11 cellular contexts compared by ENCODE assay signal in genomic region chr16:28826141-28826540, GRCh38. TPM values are rescaled to one million over a fixed set of nuclear protein-coding genes. Genes with fewer than 3 reads are reported as not detected.
DNase-seq lines count a peak whose midpoint lies in the region; ATAC-seq, FAIRE-seq and TF ChIP-seq lines count a peak whose summit lies in the region.
"Had no signal": no experiment of that assay in that cellular context is flagged by ENCODE, and none has a peak within 500 bp of the region (broad histone marks: within the 10 kb centered on the region; RNA-seq: fewer than 3 reads in every experiment).

No MANE protein-coding gene starts in this region.

- 81% methylated on average over 6 of the region's 6 CpGs for WGBS in HepG2 (ENCODE audit: low lambda C conversion rate)
- 40% methylated on average over 6 of the region's 6 CpGs for WGBS in right lobe of liver (ENCODE audit: insufficient coverage, low coverage, low lambda C conversion rate, missing lambda C conversion rate)
- WGBS in tibial nerve, 2 donors = 64 to 67% methylated on average over 6 of the region's 6 CpGs

- no peak for FAIRE-seq in HepG2 (lab: Jason Lieb, UNC)

- TF ChIP-seq CTCF in HepG2 (CRISPR knock-in tag; IDR thresholded peaks at IDR 0.05) = peak; percentile 31
- TF ChIP-seq CTCF in right lobe of liver (IDR thresholded peaks at IDR 0.05) = no peak
- TF ChIP-seq CTCF in foreskin keratinocyte (conservative IDR thresholded peaks at IDR 0.05) = peak; percentile 18
- TF ChIP-seq CTCF in tibial nerve (IDR thresholded peaks at IDR 0.05) = no peak

- no peak for TF ChIP-seq EP300 in HepG2 (IDR thresholded peaks at IDR 0.05; ENCODE audit: low read depth in 2 of 2, low read length in 2 of 2)
- TF ChIP-seq EP300 in HepG2 (CRISPR knock-in tag; IDR thresholded peaks at IDR 0.05; ENCODE audit: borderline replicate concordance) = no peak
- TF ChIP-seq EP300 in tibial nerve (IDR thresholded peaks at IDR 0.05) = no peak

- H3K27ac ChIP-seq in HepG2 (ENCODE audit: extremely low read length, insufficient read depth, low read length) (no peak overlapping the region), right lobe of liver (no peak overlapping the region), foreskin keratinocyte (no peak overlapping the region), tibial nerve (no peak overlapping the region)

- no peaks in the 10 kb centered on the region; a peak in 1 of 5 replicates for H3K27me3 ChIP-seq in HepG2 (ENCODE audit: control insufficient read depth in 1 of 2, insufficient read depth in 2 of 2, low read length in 2 of 2)
- H3K27me3 ChIP-seq in right lobe of liver = no peaks in the 10 kb centered on the region
- no peaks in the 10 kb centered on the region for H3K27me3 ChIP-seq in foreskin keratinocyte
- H3K27me3 ChIP-seq in tibial nerve = no peaks in the 10 kb centered on the region
- H3K27me3 ChIP-seq: body of pancreas had no signal

- H3K4me1 ChIP-seq in HepG2 (ENCODE audit: insufficient read depth, low read length) (peaks cover 44% of the 10 kb centered on the region), right lobe of liver (peaks cover 0 to 27% (median 6%) of the 10 kb centered on the region in 4 donors), foreskin keratinocyte (no peaks in the 10 kb centered on the region), tibial nerve (peaks cover 0 to 34% (median 12%) of the 10 kb centered on the region in 4 donors)

- DNase-seq in HepG2 (ENCODE audit: low spot score) (no peak), right lobe of liver (no peak), foreskin keratinocyte (no peak), medulla oblongata (ENCODE audit: extremely low spot score) (no peak), tibial nerve (ENCODE audit: low spot score in 2 of 2) (no peak)
- no peak for DNase-seq in activated CD8-positive, alpha-beta T cell treated with anti-CD3 and anti-CD28 coated beads, Interleukin-2, amount 10 ng/mL, durations not matched to agents 7 days and 5 days
- DNase-seq: body of pancreas, DMS153, NCI-H69 had no signal

- peaks cover 40% of the 10 kb centered on the region for H4K20me1 ChIP-seq in HepG2 (ENCODE audit: insufficient read depth, low read length)

- H3K9me3 Mint-ChIP-seq in activated CD8-positive, alpha-beta T cell treated with anti-CD3 and anti-CD28 coated beads, Interleukin-2, amount 10 ng/mL, durations not matched to agents 7 days and 5 days (ENCODE audit: insufficient read depth) = no peaks in the 10 kb centered on the region

- peak overlapping the region; percentile 91 for H3K4me2 ChIP-seq in HepG2 (ENCODE audit: low read depth, low read length)

- TF ChIP-seq POLR2A in HepG2 (IDR thresholded peaks at IDR 0.05; ENCODE audit: insufficient read depth in 1 of 2, low read depth in 2 of 2, low read length in 2 of 2) (0 out of 4 replicates have a peak, but pooled peaks of 1 of the 2 experiments have one; percentile 18), right lobe of liver (IDR thresholded peaks at IDR 0.05) (no peak), tibial nerve (IDR thresholded peaks at IDR 0.05) (no peak)

- in situ Hi-C loops in HepG2 (cut with HindIII; ENCODE audit: extremely low pct_ligation_motif_present, low pct_unique_long_range_greater_than_20kb) = no loop called here

- H3K9ac ChIP-seq in HepG2 (ENCODE audit: insufficient read depth, low read depth, low read length) = peak overlapping the region; percentile 99; the same call in 1 of the 2 replicates

- no peak for TF ChIP-seq RAD21 in HepG2 (CRISPR knock-in tag; IDR thresholded peaks at IDR 0.05)

- CTCF ChIA-PET in HepG2 (lab: Yijun Ruan, JAX; ENCODE audit: low intra/inter-chr PET ratio, low total read pairs) = no interaction called here
- CTCF ChIA-PET in activated CD8-positive, alpha-beta T cell treated with anti-CD3 and anti-CD28 coated beads, Interleukin-2, amount 10 ng/mL, durations not matched to agents 7 days and 5 days (lab: Charles Lee) = no interaction called here

- ATAC-seq in HepG2 = no peak
- ATAC-seq in right lobe of liver = no peak
- ATAC-seq in activated CD8-positive, alpha-beta T cell treated with anti-CD3 and anti-CD28 coated beads, Interleukin-2, amount 10 ng/mL, durations not matched to agents 7 days and 5 days = no peak
- ATAC-seq in foreskin keratinocyte = no peak
- no peak for ATAC-seq in GM21529 (IDR thresholded peaks at IDR 0.05; ENCODE audit: unreplicated experiment)
- no peak for ATAC-seq in GM18517 (IDR thresholded peaks at IDR 0.05; ENCODE audit: unreplicated experiment)
- ATAC-seq: body of pancreas had no signal

- peak overlapping the region; percentile 55 for H3K27ac Mint-ChIP-seq in activated CD8-positive, alpha-beta T cell treated with anti-CD3 and anti-CD28 coated beads, Interleukin-2, amount 10 ng/mL, durations not matched to agents 7 days and 5 days

- no peaks in the 10 kb centered on the region for H3K27me3 Mint-ChIP-seq in activated CD8-positive, alpha-beta T cell treated with anti-CD3 and anti-CD28 coated beads, Interleukin-2, amount 10 ng/mL, durations not matched to agents 7 days and 5 days (ENCODE audit: low read depth)

- peak overlapping the region in 1 of 3 experiments; percentile 89; a peak in 1 of 6 replicates for H3K4me3 ChIP-seq in HepG2 (replicated peaks in 1 of 3; ENCODE audit: insufficient read depth in 1 of 3, low read depth in 2 of 3, low read length in 3 of 3)
- H3K4me3 ChIP-seq in right lobe of liver = no peak overlapping the region
- no peak overlapping the region for H3K4me3 ChIP-seq in tibial nerve
- H3K4me3 ChIP-seq: body of pancreas had no signal

- no peak overlapping the region for H2AFZ ChIP-seq in HepG2 (ENCODE audit: low read length)

- peaks cover 43% of the 10 kb centered on the region for H3K4me1 Mint-ChIP-seq in activated CD8-positive, alpha-beta T cell treated with anti-CD3 and anti-CD28 coated beads, Interleukin-2, amount 10 ng/mL, durations not matched to agents 7 days and 5 days (ENCODE audit: low read depth)

- H3K4me3 Mint-ChIP-seq in activated CD8-positive, alpha-beta T cell treated with anti-CD3 and anti-CD28 coated beads, Interleukin-2, amount 10 ng/mL, durations not matched to agents 7 days and 5 days = no peak overlapping the region

- peaks cover 36 to 60% of the 10 kb centered on the region in 2 experiments for H3K36me3 ChIP-seq in HepG2 (replicated peaks in 1 of 2; ENCODE audit: control insufficient read depth in 1 of 2, insufficient read depth in 2 of 2, low read length in 2 of 2)
- H3K36me3 ChIP-seq in right lobe of liver = peaks cover 6 to 62% (median 39%) of the 10 kb centered on the region in 4 donors
- peaks cover 5 to 59% (median 26%) of the 10 kb centered on the region in 3 donors for H3K36me3 ChIP-seq in tibial nerve

- BruUV-seq in HepG2 (replicated peaks; lab: Mats Ljungman, UMichigan) = no TSS peak

- H3K79me2 ChIP-seq in HepG2 (ENCODE audit: insufficient read depth, low read length) = peaks cover 57% of the 10 kb centered on the region

- POLR2A ChIA-PET in HepG2 (lab: Yijun Ruan, JAX) = interaction anchor here (0.8 to 6.7 kb wide), 3 partner anchors 18 to 38 kb away, joined by 3 to 56 read pairs (median 4); partner anchors contain the start of genes SH2B1 and TUFM
- POLR2A ChIA-PET in activated CD8-positive, alpha-beta T cell treated with anti-CD3 and anti-CD28 coated beads, Interleukin-2, amount 10 ng/mL, durations not matched to agents 7 days and 5 days (lab: Charles Lee) = interaction anchor here (0.7 kb wide), 1 partner anchor 19 kb away, joined by 3 read pairs; no protein-coding TSS in a partner anchor

- peaks cover 66% of the 10 kb centered on the region for H3K36me3 Mint-ChIP-seq in activated CD8-positive, alpha-beta T cell treated with anti-CD3 and anti-CD28 coated beads, Interleukin-2, amount 10 ng/mL, durations not matched to agents 7 days and 5 days (ENCODE audit: low read depth)

- H3K9me3 ChIP-seq in HepG2 (ENCODE audit: low read length) = no peaks in the 10 kb centered on the region
- no peaks in the 10 kb centered on the region for H3K9me3 ChIP-seq in right lobe of liver
- H3K9me3 ChIP-seq in tibial nerve = no peaks in the 10 kb centered on the region
- H3K9me3 ChIP-seq: body of pancreas had no signal

- intact Hi-C loops in HepG2 (cut with micrococcal nuclease; ENCODE audit: unreplicated experiment) = no loop called here
- intact Hi-C loops in right lobe of liver (cut with DNase I) = no loop called here

RNA-seq across cellular contexts. Expression of gene ATXN2L, which starts 3.3 kb away (rescaled TPM):
- 40.8 and 48.4 TPM in 2 replicates for total RNA-seq in HepG2 (2016; rRNA removed; fragmentation: Illumina TruSeq; extraction: Trizol)
- 36.9 and 45.8 TPM in 2 replicates for total RNA-seq in HepG2 (2016; cell fraction: cytosol; rRNA removed; fragmentation: Illumina TruSeq; extraction: Trizol; ENCODE audit: low read depth)
- total RNA-seq in HepG2 (2016; cell fraction: insoluble cytoplasmic fraction; rRNA removed; fragmentation: Illumina TruSeq; extraction: Trizol) = 42.8 and 43.7 TPM in 2 replicates
- 52.1 and 54.1 TPM in 2 replicates for total RNA-seq in HepG2 (2016; cell fraction: membrane; rRNA removed; fragmentation: Illumina TruSeq; extraction: Trizol)
- 63.4 and 92.7 TPM in 2 replicates for total RNA-seq in HepG2 (2016; cell fraction: nucleus; rRNA removed; fragmentation: Illumina TruSeq; extraction: Trizol)
- polyA plus RNA-seq in HepG2 (2011; rRNA removed) = 55.1 and 63.9 TPM in 2 replicates
- 23.4 and 26.4 TPM in 2 replicates for polyA plus RNA-seq in HepG2 (2011; cell fraction: cytosol; rRNA removed)
- polyA plus RNA-seq in HepG2 (2011; cell fraction: nucleus; rRNA removed) = 475 and 487 TPM in 2 replicates
- polyA plus RNA-seq in HepG2 (2012) = 130 and 201 TPM in 2 replicates
- 25.5 and 29.6 TPM in 2 replicates for polyA plus RNA-seq in HepG2 (2016; cell fraction: cytosol; fragmentation: Illumina TruSeq; extraction: Trizol; ENCODE audit: low read depth)
- 97.1 and 152 TPM in 2 replicates for polyA plus RNA-seq in HepG2 (2016; cell fraction: insoluble cytoplasmic fraction; fragmentation: Illumina TruSeq; extraction: Trizol; ENCODE audit: low read depth)
- 65.4 and 76.8 TPM in 2 replicates for polyA plus RNA-seq in HepG2 (2016; cell fraction: membrane; fragmentation: Illumina TruSeq; extraction: Trizol; ENCODE audit: low read depth)
- 346 and 353 TPM in 2 replicates for polyA plus RNA-seq in HepG2 (2016; cell fraction: nucleus; fragmentation: Illumina TruSeq; extraction: Trizol; ENCODE audit: insufficient read depth, low read depth)
- 36.7 and 65.3 TPM in 2 replicates for polyA minus RNA-seq in HepG2 (2011; rRNA and poly(A)+ RNA removed; ENCODE audit: low replicate concordance)
- 77.5 and 78.1 TPM in 2 replicates for polyA minus RNA-seq in HepG2 (2011; cell fraction: cytosol; rRNA and poly(A)+ RNA removed)
- polyA minus RNA-seq in HepG2 (2011; cell fraction: nucleus; rRNA and poly(A)+ RNA removed) = 171 and 176 TPM in 2 replicates
- total RNA-seq in right lobe of liver = 10 to 100 TPM; 40.5 to 78.1 (median 57.2) TPM
- 100 to 1,000 TPM; 256 to 269 TPM for total RNA-seq in activated CD8-positive, alpha-beta T cell treated with anti-CD3 and anti-CD28 coated beads, Interleukin-2, amount 10 ng/mL, durations not matched to agents 7 days and 5 days
- total RNA-seq in foreskin keratinocyte = 75.8 and 76.9 TPM in 2 replicates
- polyA plus RNA-seq in foreskin keratinocyte = 88.2 and 100 TPM in 2 replicates
- total RNA-seq in tibial nerve = 100 to 1,000 TPM in 1 of 4 donors, 10 to 100 TPM in 3; 57.6 to 121 (median 87.7) TPM

RNA-seq across cellular contexts. Expression of gene TUFM, which starts 20.0 kb away (rescaled TPM):
- total RNA-seq in HepG2 (2016; rRNA removed; fragmentation: Illumina TruSeq; extraction: Trizol) = 138 and 298 TPM in 2 replicates
- total RNA-seq in HepG2 (2016; cell fraction: cytosol; rRNA removed; fragmentation: Illumina TruSeq; extraction: Trizol; ENCODE audit: low read depth) = 52.9 and 59.0 TPM in 2 replicates
- 109 and 318 TPM in 2 replicates for total RNA-seq in HepG2 (2016; cell fraction: insoluble cytoplasmic fraction; rRNA removed; fragmentation: Illumina TruSeq; extraction: Trizol)
- 97.9 and 102 TPM in 2 replicates for total RNA-seq in HepG2 (2016; cell fraction: membrane; rRNA removed; fragmentation: Illumina TruSeq; extraction: Trizol)
- total RNA-seq in HepG2 (2016; cell fraction: nucleus; rRNA removed; fragmentation: Illumina TruSeq; extraction: Trizol) = 269 and 303 TPM in 2 replicates
- 189 and 206 TPM in 2 replicates for polyA plus RNA-seq in HepG2 (2011; rRNA removed)
- 123 and 178 TPM in 2 replicates for polyA plus RNA-seq in HepG2 (2011; cell fraction: cytosol; rRNA removed)
- polyA plus RNA-seq in HepG2 (2011; cell fraction: nucleus; rRNA removed) = 404 and 487 TPM in 2 replicates
- polyA plus RNA-seq in HepG2 (2012) = 180 and 205 TPM in 2 replicates
- polyA plus RNA-seq in HepG2 (2016; cell fraction: cytosol; fragmentation: Illumina TruSeq; extraction: Trizol; ENCODE audit: low read depth) = 69.4 and 72.1 TPM in 2 replicates
- 150 and 184 TPM in 2 replicates for polyA plus RNA-seq in HepG2 (2016; cell fraction: insoluble cytoplasmic fraction; fragmentation: Illumina TruSeq; extraction: Trizol; ENCODE audit: low read depth)
- polyA plus RNA-seq in HepG2 (2016; cell fraction: membrane; fragmentation: Illumina TruSeq; extraction: Trizol; ENCODE audit: low read depth) = 99.2 and 107 TPM in 2 replicates
- polyA plus RNA-seq in HepG2 (2016; cell fraction: nucleus; fragmentation: Illumina TruSeq; extraction: Trizol; ENCODE audit: insufficient read depth, low read depth) = 673 and 742 TPM in 2 replicates
- 135 and 165 TPM in 2 replicates for polyA minus RNA-seq in HepG2 (2011; rRNA and poly(A)+ RNA removed; ENCODE audit: low replicate concordance)
- polyA minus RNA-seq in HepG2 (2011; cell fraction: cytosol; rRNA and poly(A)+ RNA removed) = 69.4 and 75.9 TPM in 2 replicates
- polyA minus RNA-seq in HepG2 (2011; cell fraction: nucleus; rRNA and poly(A)+ RNA removed) = 56.7 and 63.5 TPM in 2 replicates
- total RNA-seq in right lobe of liver = 100 to 1,000 TPM; 103 to 169 (median 141) TPM
- 100 to 1,000 TPM; 150 to 153 TPM for total RNA-seq in activated CD8-positive, alpha-beta T cell treated with anti-CD3 and anti-CD28 coated beads, Interleukin-2, amount 10 ng/mL, durations not matched to agents 7 days and 5 days
- 169 and 192 TPM in 2 replicates for total RNA-seq in foreskin keratinocyte
- polyA plus RNA-seq in foreskin keratinocyte = 325 and 344 TPM in 2 replicates
- 100 to 1,000 TPM in 3 of 4 donors, 10 to 100 TPM in 1; 88.1 to 136 (median 116) TPM for total RNA-seq in tibial nerve

RNA-seq across cellular contexts. Expression of gene SH2B1, which starts 37.5 kb away (rescaled TPM):
- total RNA-seq in HepG2 (2016; rRNA removed; fragmentation: Illumina TruSeq; extraction: Trizol) (15.6 and 23.3 TPM in 2 replicates), right lobe of liver (10 to 100 TPM; 13.2 to 27.1 (median 20.6) TPM), foreskin keratinocyte (21.4 and 22.2 TPM in 2 replicates), tibial nerve (10 to 100 TPM; 33.7 to 44.8 (median 43.0) TPM)
- 22.5 and 27.1 TPM in 2 replicates for total RNA-seq in HepG2 (2016; cell fraction: cytosol; rRNA removed; fragmentation: Illumina TruSeq; extraction: Trizol; ENCODE audit: low read depth)
- 13.4 and 24.5 TPM in 2 replicates for total RNA-seq in HepG2 (2016; cell fraction: insoluble cytoplasmic fraction; rRNA removed; fragmentation: Illumina TruSeq; extraction: Trizol)
- 16.3 and 21.4 TPM in 2 replicates for total RNA-seq in HepG2 (2016; cell fraction: membrane; rRNA removed; fragmentation: Illumina TruSeq; extraction: Trizol)
- total RNA-seq in HepG2 (2016; cell fraction: nucleus; rRNA removed; fragmentation: Illumina TruSeq; extraction: Trizol) = 30.1 and 30.6 TPM in 2 replicates
- polyA plus RNA-seq in HepG2 (2011; rRNA removed) (30.8 and 40.2 TPM in 2 replicates), foreskin keratinocyte (21.7 and 24.1 TPM in 2 replicates)
- 15.2 and 19.8 TPM in 2 replicates for polyA plus RNA-seq in HepG2 (2011; cell fraction: cytosol; rRNA removed)
- polyA plus RNA-seq in HepG2 (2011; cell fraction: nucleus; rRNA removed) = 198 and 224 TPM in 2 replicates
- 35.0 and 37.6 TPM in 2 replicates for polyA plus RNA-seq in HepG2 (2012)
- polyA plus RNA-seq in HepG2 (2016; cell fraction: cytosol; fragmentation: Illumina TruSeq; extraction: Trizol; ENCODE audit: low read depth) = 4.3 and 6.0 TPM in 2 replicates
- polyA plus RNA-seq in HepG2 (2016; cell fraction: insoluble cytoplasmic fraction; fragmentation: Illumina TruSeq; extraction: Trizol; ENCODE audit: low read depth) = 18.0 and 21.1 TPM in 2 replicates
- polyA plus RNA-seq in HepG2 (2016; cell fraction: membrane; fragmentation: Illumina TruSeq; extraction: Trizol; ENCODE audit: low read depth) = 12.3 and 13.6 TPM in 2 replicates
- polyA plus RNA-seq in HepG2 (2016; cell fraction: nucleus; fragmentation: Illumina TruSeq; extraction: Trizol; ENCODE audit: insufficient read depth, low read depth) = 82.4 and 89.4 TPM in 2 replicates
- 44.5 and 55.4 TPM in 2 replicates for polyA minus RNA-seq in HepG2 (2011; rRNA and poly(A)+ RNA removed; ENCODE audit: low replicate concordance)
- 10.5 and 11.6 TPM in 2 replicates for polyA minus RNA-seq in HepG2 (2011; cell fraction: cytosol; rRNA and poly(A)+ RNA removed)
- polyA minus RNA-seq in HepG2 (2011; cell fraction: nucleus; rRNA and poly(A)+ RNA removed) = 36.8 and 48.6 TPM in 2 replicates
- 10 to 100 TPM; 47.8 to 52.2 TPM for total RNA-seq in activated CD8-positive, alpha-beta T cell treated with anti-CD3 and anti-CD28 coated beads, Interleukin-2, amount 10 ng/mL, durations not matched to agents 7 days and 5 days

RNA-seq across cellular contexts. Expression of gene ATP2A1, which starts 52.1 kb away (rescaled TPM):
- total RNA-seq in HepG2 (2016; rRNA removed; fragmentation: Illumina TruSeq; extraction: Trizol) (0.70 and 3.2 TPM in 2 replicates), right lobe of liver (1 to 10 TPM in 2 of 6 experiments, under 1 TPM in 4; 0.42 to 3.6 (median 0.77) TPM), foreskin keratinocyte (0.21 and 0.24 TPM in 2 replicates), tibial nerve (under 1 TPM; 0.20 to 0.90 (median 0.21) TPM)
- total RNA-seq in HepG2 (2016; cell fraction: cytosol; rRNA removed; fragmentation: Illumina TruSeq; extraction: Trizol; ENCODE audit: low read depth) = 1.1 and 1.9 TPM in 2 replicates
- 0.30 and 2.0 TPM in 2 replicates for total RNA-seq in HepG2 (2016; cell fraction: insoluble cytoplasmic fraction; rRNA removed; fragmentation: Illumina TruSeq; extraction: Trizol)
- 0.65 and 1.3 TPM in 2 replicates for total RNA-seq in HepG2 (2016; cell fraction: membrane; rRNA removed; fragmentation: Illumina TruSeq; extraction: Trizol)
- total RNA-seq in HepG2 (2016; cell fraction: nucleus; rRNA removed; fragmentation: Illumina TruSeq; extraction: Trizol) = 4.8 and 6.9 TPM in 2 replicates
- polyA plus RNA-seq in HepG2 (2011; rRNA removed) (12.5 and 16.4 TPM in 2 replicates), foreskin keratinocyte (0.27 and 0.57 TPM in 2 replicates)
- polyA plus RNA-seq in HepG2 (2011; cell fraction: cytosol; rRNA removed) = 2.7 and 2.9 TPM in 2 replicates
- 149 and 332 TPM in 2 replicates for polyA plus RNA-seq in HepG2 (2011; cell fraction: nucleus; rRNA removed)
- polyA plus RNA-seq in HepG2 (2012) = 31.5 and 57.2 TPM in 2 replicates
- polyA plus RNA-seq in HepG2 (2016; cell fraction: cytosol; fragmentation: Illumina TruSeq; extraction: Trizol; ENCODE audit: low read depth) = 0.51 TPM in 2 replicates
- 1.3 and 1.5 TPM in 2 replicates for polyA plus RNA-seq in HepG2 (2016; cell fraction: insoluble cytoplasmic fraction; fragmentation: Illumina TruSeq; extraction: Trizol; ENCODE audit: low read depth)
- 0.87 and 1.9 TPM in 2 replicates for polyA plus RNA-seq in HepG2 (2016; cell fraction: membrane; fragmentation: Illumina TruSeq; extraction: Trizol; ENCODE audit: low read depth)
- 55.1 and 58.0 TPM in 2 replicates for polyA plus RNA-seq in HepG2 (2016; cell fraction: nucleus; fragmentation: Illumina TruSeq; extraction: Trizol; ENCODE audit: insufficient read depth, low read depth)
- polyA minus RNA-seq in HepG2 (2011; rRNA and poly(A)+ RNA removed; ENCODE audit: low replicate concordance) = 1.4 and 6.4 TPM in 2 replicates
- polyA minus RNA-seq in HepG2 (2011; cell fraction: cytosol; rRNA and poly(A)+ RNA removed) = 0.59 and 1.4 TPM in 2 replicates
- polyA minus RNA-seq in HepG2 (2011; cell fraction: nucleus; rRNA and poly(A)+ RNA removed) = 26.7 and 30.8 TPM in 2 replicates
- total RNA-seq in activated CD8-positive, alpha-beta T cell treated with anti-CD3 and anti-CD28 coated beads, Interleukin-2, amount 10 ng/mL, durations not matched to agents 7 days and 5 days = 1 to 10 TPM; 1.8 to 2.1 TPM
- total RNA-seq: body of pancreas had no signal

Comparison
In these comparisons a context has a peak if more than half of its experiments do, and no peak if none do; other contexts are left out.
1. CTCF ChIP-seq: peak in HepG2 (single experiment) and foreskin keratinocyte (single experiment); none in right lobe of liver (0 of 4) and tibial nerve (0 of 5).